Comparison of ENCODE assay signal across 18 cellular contexts in genomic region chr2:40420478-40420877, GRCh38. TPM values are rescaled to one million over a fixed set of nuclear protein-coding genes. Genes with fewer than 3 reads are reported as not detected.
DNase-seq lines count a peak whose midpoint lies in the region; ATAC-seq and TF ChIP-seq lines count a peak whose summit lies in the region.
"Had no signal": no experiment of that assay in that cellular context is flagged by ENCODE, and none has a peak within 500 bp of the region (broad histone marks: within the 10 kb centered on the region; RNA-seq: fewer than 3 reads in every experiment).

No MANE protein-coding gene starts in this region.

- no peak for TF ChIP-seq CTCF in cardiac muscle cell (IDR thresholded peaks at IDR 0.05; ENCODE audit: low read depth, low read length)
- TF ChIP-seq CTCF in sigmoid colon (IDR thresholded peaks at IDR 0.05), result no peak
- TF ChIP-seq CTCF in uterus (IDR thresholded peaks at IDR 0.05), result no peak

- no peak for ATAC-seq in left cardiac atrium
- ATAC-seq in left ventricle myocardium superior, result peak; percentile 7
- no peak for ATAC-seq in stimulated activated naive CD8-positive, alpha-beta T cell treated with anti-CD3 and anti-CD28 coated beads, Interleukin-15, Interleukin-2, amounts not matched to agents 100 U/mL and 50 U/mL, for 24 hours
- ATAC-seq: HepG2 had no signal

- H3K4me1 ChIP-seq in cardiac muscle cell (ENCODE audit: low read depth) (peaks cover 68% of the 10 kb centered on the region), sigmoid colon (peaks cover 0 to 69% (median 52%) of the 10 kb centered on the region in 4 donors), uterus (peaks cover 0 to 4% of the 10 kb centered on the region in 2 donors)
- H3K4me1 ChIP-seq: BLaER1 treated with 17β-estradiol and CSF1 and Interleukin-3, amounts not matched to agents 10 nM and 100 nM had no signal

- H3K36me3 ChIP-seq in cardiac muscle cell, result peaks cover under 1% of the 10 kb centered on the region
- H3K36me3 ChIP-seq in sigmoid colon, result no peaks in the 10 kb centered on the region
- no peaks in the 10 kb centered on the region for H3K36me3 ChIP-seq in uterus
- H3K36me3 ChIP-seq: MG63, Peyer's patch had no signal

- no peak overlapping the region for H3K4me3 ChIP-seq in cardiac muscle cell
- no peak overlapping the region for H3K4me3 ChIP-seq in sigmoid colon
- H3K4me3 ChIP-seq in uterus, result peak overlapping the region in 1 of 2 donors; percentile 3
- H3K4me3 ChIP-seq: BLaER1 treated with 17β-estradiol and CSF1 and Interleukin-3, amounts not matched to agents 10 nM and 100 nM; MG63; Peyer's patch had no signal

- H3K9me3 ChIP-seq in cardiac muscle cell (ENCODE audit: low read depth), result no peaks in the 10 kb centered on the region
- H3K9me3 ChIP-seq in sigmoid colon, result no peaks in the 10 kb centered on the region
- no peaks in the 10 kb centered on the region for H3K9me3 ChIP-seq in uterus
- H3K9me3 ChIP-seq: MG63, Peyer's patch had no signal

- H3K27me3 ChIP-seq in cardiac muscle cell (no peaks in the 10 kb centered on the region), sigmoid colon (no peaks in the 10 kb centered on the region), uterus (no peaks in the 10 kb centered on the region)
- H3K27me3 ChIP-seq: BLaER1 treated with 17β-estradiol and CSF1 and Interleukin-3, amounts not matched to agents 10 nM and 100 nM; MG63; Peyer's patch had no signal

- intact Hi-C loops in left cardiac atrium (cut with DNase I) (no loop called here), left ventricle myocardium superior (cut with micrococcal nuclease) (no loop called here), sigmoid colon (cut with DNase I) (no loop called here), uterus (cut with DNase I; ENCODE audit: low total_unique reads) (no loop called here)

- TF ChIP-seq POLR2A in sigmoid colon (IDR thresholded peaks at IDR 0.05) (no peak), uterus (IDR thresholded peaks at IDR 0.05) (no peak)

- H3K27ac ChIP-seq in cardiac muscle cell (peak overlapping the region; percentile 75), sigmoid colon (peak overlapping the region; percentile 70 to 86 (median 76)), uterus (peak overlapping the region; percentile 55 to 72)
- H3K27ac ChIP-seq: BLaER1 treated with 17β-estradiol and CSF1 and Interleukin-3, amounts not matched to agents 10 nM and 100 nM had no signal

- no peak for TF ChIP-seq EP300 in sigmoid colon (IDR thresholded peaks at IDR 0.05)

- 47 to 59% methylated on average over 3 of the region's 3 CpGs for WGBS in sigmoid colon, 2 donors

- DNase-seq in cardiac muscle cell (ENCODE audit: low read depth in 1 of 2, low spot score in 1 of 2) (no peak), left cardiac atrium (no peak), left ventricle myocardium superior (no peak), sigmoid colon (no peak), uterus (no peak), SKM-1 treated with dmso at 0.1 percent for 144 hours (lab: John Stamatoyannopoulos, UW; ENCODE audit: unreplicated experiment) (no peak)
- DNase-seq in activated CD4-positive, CD25-positive, alpha-beta regulatory T cell treated with anti-CD3 and anti-CD28 coated beads, Interleukin-2, amount 50 U/mL, for 72 hours, result no peak
- no peak for DNase-seq in stimulated activated naive CD8-positive, alpha-beta T cell treated with anti-CD3 and anti-CD28 coated beads, Interleukin-15, Interleukin-2, amounts not matched to agents 100 U/mL and 50 U/mL, for 24 hours
- DNase-seq: 8988T, HCEC 1CT, MG63, NCI-H1105, NCI-H187, NCI-H2171, NCI-H510A, Peyer's patch had no signal

RNA-seq across cellular contexts. Expression of gene SLC8A1, which starts 31.4 kb away (rescaled TPM):
- total RNA-seq in cardiac muscle cell (492 and 682 TPM in 2 replicates), left cardiac atrium (100 to 1,000 TPM; 590 to 696 TPM), left ventricle myocardium superior (1,122 TPM), sigmoid colon (100 to 1,000 TPM; 229 to 337 (median 302) TPM), uterus (100 to 1,000 TPM in 3 of 4 donors, 10 to 100 TPM in 1; 61.2 to 257 (median 140) TPM)
- polyA plus RNA-seq in cardiac muscle cell (103 and 173 TPM in 2 replicates), sigmoid colon (1 to 10 TPM in 1 of 3 donors, under 1 TPM in 2; 0.60 to 3.7 (median 0.69) TPM)
- total RNA-seq: HepG2 had no signal
- polyA plus RNA-seq: HepG2 had no signal
